In the genomic region with DNA sequence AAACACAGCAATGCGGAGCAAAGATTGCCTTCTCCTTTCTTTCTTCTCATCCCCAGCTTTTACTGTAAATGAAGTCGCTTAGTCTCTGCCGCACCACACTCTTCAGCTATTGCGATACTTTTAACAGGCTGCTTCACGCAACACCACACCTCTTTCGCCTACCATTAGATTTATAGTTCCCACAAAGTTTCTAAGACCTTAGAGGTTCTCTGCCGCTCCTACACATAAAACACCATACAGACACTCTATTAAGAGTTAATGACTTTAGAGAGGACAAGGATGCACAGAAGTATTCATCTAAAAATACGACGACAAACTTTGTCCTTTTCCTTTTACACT, we compare ENCODE assay signal across 8 cellular contexts. TPM values are rescaled to one million over a fixed set of nuclear protein-coding genes. Genes with fewer than 3 reads are reported as not detected.
DNase-seq lines count a peak whose midpoint lies in the region; ATAC-seq, FAIRE-seq and TF ChIP-seq lines count a peak whose summit lies in the region.

No MANE protein-coding gene starts in this region.

- TF ChIP-seq CTCF in ascending aorta (IDR thresholded peaks at IDR 0.05), result no peak

- intact Hi-C loops in ascending aorta (cut with DNase I), result no loop called here

- peak overlapping the region; percentile 74 to 85 for H3K27ac ChIP-seq in ascending aorta
- peak overlapping the region; percentile 76 for H3K27ac ChIP-seq in stomach smooth muscle (ENCODE audit: low read length)

- peak; percentile 44 for ATAC-seq in GM21737 (IDR thresholded peaks at IDR 0.05; ENCODE audit: unreplicated experiment)

- DNase-seq in GM12891 (ENCODE audit: insufficient read length, low spot score), result peak; percentile 17
- DNase-seq in Jurkat, Clone E6-1 (ENCODE audit: low read depth, low spot score), result no peak
- DNase-seq in ascending aorta (ENCODE audit: low spot score in 2 of 2), result no peak
- peak; percentile 43 for DNase-seq in iris pigment epithelial cell (ENCODE audit: low read depth)
- no peak for DNase-seq in cortex of kidney (lab: John Stamatoyannopoulos, UW)
- no peak for DNase-seq in activated CD8-positive, alpha-beta memory T cell treated with anti-CD3 and anti-CD28 coated beads for 24 hours

- TF ChIP-seq POLR2A in GM12891 (IDR thresholded peaks at IDR 0.05; ENCODE audit: low read depth, low read length), result no peak

- H3K4me1 ChIP-seq in ascending aorta (peaks cover 0 to 12% of the 10 kb centered on the region in 2 donors), stomach smooth muscle (ENCODE audit: control insufficient read depth, insufficient read depth, low read length) (peaks cover 2% of the 10 kb centered on the region)

- H3K36me3 ChIP-seq in ascending aorta (no peaks in the 10 kb centered on the region), stomach smooth muscle (ENCODE audit: control insufficient read depth in 2 of 2, insufficient read depth in 2 of 2, low read length in 2 of 2) (no peaks in the 10 kb centered on the region)

- H3K9ac ChIP-seq in stomach smooth muscle (ENCODE audit: low read length in 2 of 2), result peak overlapping the region; percentile 78 to 88

- no peaks in the 10 kb centered on the region for H3K27me3 ChIP-seq in ascending aorta
- no peaks in the 10 kb centered on the region for H3K27me3 ChIP-seq in stomach smooth muscle (ENCODE audit: control insufficient read depth in 1 of 2, insufficient read depth in 2 of 2, low read length in 2 of 2)

- FAIRE-seq in GM12891 (lab: Jason Lieb, UNC), result no peak

- H3K9me3 ChIP-seq in ascending aorta (no peaks in the 10 kb centered on the region), stomach smooth muscle (ENCODE audit: control insufficient read depth in 2 of 2, low read length in 2 of 2) (no peaks in the 10 kb centered on the region)

- peak overlapping the region; percentile 86 for H3K4me3 ChIP-seq in Jurkat, Clone E6-1 (ENCODE audit: low read length)
- peak overlapping the region; percentile 76 to 95 for H3K4me3 ChIP-seq in ascending aorta
- peak overlapping the region; percentile 86 to 93 for H3K4me3 ChIP-seq in stomach smooth muscle (ENCODE audit: low read length in 2 of 2)

TF ChIP-seq in GM12891, 5 proteins besides CTCF, POLR2A, EP300 and RAD21:
- no peak for TF ChIP-seq POLR2AphosphoS5 (IDR thresholded peaks at IDR 0.05; ENCODE audit: low read depth, low read length)
- no peak for TF ChIP-seq SPI1 (IDR thresholded peaks at IDR 0.05; ENCODE audit: low read depth, low read length)
- no peak for TF ChIP-seq POU2F2 (IDR thresholded peaks at IDR 0.05; ENCODE audit: low read depth, low read length)
- no peak for TF ChIP-seq TAF1 (IDR thresholded peaks at IDR 0.05; ENCODE audit: low read depth, low read length)
- TF ChIP-seq PAX5 (IDR thresholded peaks at IDR 0.05; ENCODE audit: insufficient read depth, low read length, severe bottlenecking), result no peak

RNA-seq across cellular contexts. Expression of gene PGGT1B, which starts 0.6 kb away (rescaled TPM):
- 12.4 TPM for polyA plus RNA-seq in GM12891 (2012; ENCODE audit: low read depth, missing spikeins)
- 31.4 TPM for polyA plus RNA-seq in Jurkat, Clone E6-1 (2012; ENCODE audit: insufficient read depth, insufficient read length)
- total RNA-seq in ascending aorta, result 4.0 TPM

RNA-seq across cellular contexts. Expression of gene CCDC112, which starts 34.4 kb away (rescaled TPM):
- polyA plus RNA-seq in GM12891 (2012; ENCODE audit: low read depth, missing spikeins), result 2.8 TPM
- polyA plus RNA-seq in Jurkat, Clone E6-1 (2012; ENCODE audit: insufficient read depth, insufficient read length), result 17.4 TPM
- total RNA-seq in ascending aorta, result 10.4 TPM

Comparison
In these comparisons a context has a peak if more than half of its experiments do, and no peak if none do; other contexts are left out.
1. DNase-seq: peak in GM12891 (single experiment) and iris pigment epithelial cell (single experiment); none in Jurkat, Clone E6-1 (single experiment), ascending aorta (0 of 2), cortex of kidney (single experiment) and activated CD8-positive, alpha-beta memory T cell treated with anti-CD3 and anti-CD28 coated beads for 24 hours (single experiment).
2. Peak in every context shown above with its lines, with median percentiles within 50 percentile points of each other: H3K4me3 ChIP-seq.